In genomic region chr7:25117226-25118047, GRCh38 we compare ENCODE assay signal across 9 cellular contexts. TPM values are rescaled to one million over a fixed set of nuclear protein-coding genes. Genes with fewer than 3 reads are reported as not detected.
DNase-seq lines count a peak whose midpoint lies in the region; ATAC-seq and TF ChIP-seq lines count a peak whose summit lies in the region.
"Had no signal": no experiment of that assay in that cellular context is flagged by ENCODE, and none has a peak within 500 bp of the region (broad histone marks: within the 10 kb centered on the region; RNA-seq: fewer than 3 reads in every experiment).

No MANE protein-coding gene starts in this region.

- TF ChIP-seq POLR2A in adrenal gland (IDR thresholded peaks at IDR 0.05) = no peak

- POLR2A ChIA-PET in RWPE1 (lab: Yijun Ruan, JAX; ENCODE audit: low non-redundant PET) = no interaction called here

- H3K27ac ChIP-seq in duodenal mucosa (ENCODE audit: low read depth, low read length) = no peak overlapping the region
- H3K27ac ChIP-seq in adrenal gland = no peak overlapping the region
- H3K27ac ChIP-seq in RWPE1 = no peak overlapping the region

- no peaks in the 10 kb centered on the region for H3K27me3 Mint-ChIP-seq in Calu3 (ENCODE audit: unreplicated experiment)

- H3K9ac ChIP-seq in duodenal mucosa (ENCODE audit: low read depth in 1 of 2, low read length in 2 of 2) = peak overlapping the region; percentile 1 to 7

- H3K4me3 Mint-ChIP-seq in Calu3 (ENCODE audit: low read depth, unreplicated experiment) = no peak overlapping the region

- TF ChIP-seq CTCF in Calu3 (IDR thresholded peaks at IDR 0.05; ENCODE audit: unreplicated experiment) = no peak
- no peak for TF ChIP-seq CTCF in adrenal gland (IDR thresholded peaks at IDR 0.05)
- TF ChIP-seq CTCF in RWPE1 (conservative IDR thresholded peaks at IDR 0.05; ENCODE audit: low read depth) = no peak

- H3K4me1 ChIP-seq in duodenal mucosa (ENCODE audit: control insufficient read depth in 1 of 2, insufficient read depth in 2 of 2, low read length in 2 of 2) = peaks cover 13 to 15% of the 10 kb centered on the region in 2 donors
- H3K4me1 ChIP-seq in adrenal gland (replicated peaks in 1 of 2) = no peaks in the 10 kb centered on the region

- ATAC-seq in GM19328 (IDR thresholded peaks at IDR 0.05; ENCODE audit: unreplicated experiment) (peak; percentile 79), HG03135 (IDR thresholded peaks at IDR 0.05; ENCODE audit: unreplicated experiment) (peak; percentile 81)

- H3K27ac Mint-ChIP-seq in Calu3 (ENCODE audit: unreplicated experiment) = peak overlapping the region; percentile 40

- DNase-seq in Calu3 (no peak), adrenal gland (no peak), RWPE1 (ENCODE audit: low spot score) (no peak), SK-N-DZ (ENCODE audit: low spot score) (no peak)
- no peak for DNase-seq in activated effector memory CD4-positive, alpha-beta T cell treated with anti-CD3 and anti-CD28 coated beads, Interleukin-2, amount 50 U/mL, for 16 hours
- DNase-seq: stimulated activated CD8-positive, alpha-beta memory T cell treated with anti-CD3 and anti-CD28 coated beads, Interleukin-4, amount 100 ng/mL, for 48 hours had no signal

- WGBS in adrenal gland, 4 donors = 52 to 64% (median 62%) methylated on average over 7 of the region's 7 CpGs

- peaks cover 67% of the 10 kb centered on the region for H3K36me3 Mint-ChIP-seq in Calu3 (ENCODE audit: insufficient read depth, unreplicated experiment)

- peaks cover 31% of the 10 kb centered on the region for H3K4me1 Mint-ChIP-seq in Calu3 (ENCODE audit: low read depth, unreplicated experiment)

- intact Hi-C loops in Calu3 (cut with micrococcal nuclease; ENCODE audit: unreplicated experiment) (no loop called here), adrenal gland (cut with DNase I) (no loop called here)

- H3K27me3 ChIP-seq in duodenal mucosa (ENCODE audit: control insufficient read depth in 1 of 2, insufficient read depth in 2 of 2, low read length in 2 of 2) = no peaks in the 10 kb centered on the region
- no peaks in the 10 kb centered on the region for H3K27me3 ChIP-seq in adrenal gland

- no peaks in the 10 kb centered on the region for H3K9me3 Mint-ChIP-seq in Calu3 (ENCODE audit: low read depth, unreplicated experiment)

- no peaks in the 10 kb centered on the region for H3K9me3 ChIP-seq in duodenal mucosa (ENCODE audit: control insufficient read depth in 1 of 2, low read length in 2 of 2)
- no peaks in the 10 kb centered on the region for H3K9me3 ChIP-seq in adrenal gland (replicated peaks in 1 of 3)

- BruUV-seq in Calu3 (replicated peaks; lab: Mats Ljungman, UMichigan) = no TSS peak

- peaks cover 8 to 32% of the 10 kb centered on the region in 2 donors for H3K36me3 ChIP-seq in duodenal mucosa (ENCODE audit: control insufficient read depth in 1 of 2, insufficient read depth in 2 of 2, low read length in 2 of 2)
- peaks cover 0 to 22% of the 10 kb centered on the region in 2 donors for H3K36me3 ChIP-seq in adrenal gland (replicated peaks in 1 of 2)

- CTCF ChIA-PET in Calu3 (lab: Charles Lee) = interaction anchor here (1.9 kb wide), 1 partner anchor 25 kb away, joined by 6 read pairs; no protein-coding TSS in a partner anchor
- CTCF ChIA-PET in RWPE1 (lab: Yijun Ruan, JAX) = interaction anchor here (0.6 kb wide), 2 partner anchors 9 to 47 kb away, joined by 3 to 6 read pairs; no protein-coding TSS in a partner anchor

- H3K4me3 ChIP-seq in duodenal mucosa (ENCODE audit: low read depth in 1 of 2, low read length in 2 of 2) = peak overlapping the region in 1 of 2 donors; percentile 6
- H3K4me3 ChIP-seq in adrenal gland = no peak overlapping the region

RNA-seq across cellular contexts. Expression of gene CYCS, which starts 7.6 kb away (rescaled TPM):
- total RNA-seq in Calu3 (2022) (258 and 276 TPM in 2 replicates), adrenal gland (100 to 1,000 TPM in 1 of 8 donors, 10 to 100 TPM in 7; 15.0 to 173 (median 53.0) TPM)
- polyA plus RNA-seq in adrenal gland = 100 to 1,000 TPM in 1 of 3 donors, 10 to 100 TPM in 2; 31.0 to 241 (median 32.4) TPM
- 118 and 123 TPM in 2 replicates for polyA plus RNA-seq in SK-N-DZ (2014; cell fraction: cytosol; rRNA removed)
- polyA plus RNA-seq in SK-N-DZ (2014; cell fraction: nucleus; rRNA removed) = 93.0 and 101 TPM in 2 replicates
